Comparison of ENCODE assay signal across 8 cellular contexts in the genomic region with DNA sequence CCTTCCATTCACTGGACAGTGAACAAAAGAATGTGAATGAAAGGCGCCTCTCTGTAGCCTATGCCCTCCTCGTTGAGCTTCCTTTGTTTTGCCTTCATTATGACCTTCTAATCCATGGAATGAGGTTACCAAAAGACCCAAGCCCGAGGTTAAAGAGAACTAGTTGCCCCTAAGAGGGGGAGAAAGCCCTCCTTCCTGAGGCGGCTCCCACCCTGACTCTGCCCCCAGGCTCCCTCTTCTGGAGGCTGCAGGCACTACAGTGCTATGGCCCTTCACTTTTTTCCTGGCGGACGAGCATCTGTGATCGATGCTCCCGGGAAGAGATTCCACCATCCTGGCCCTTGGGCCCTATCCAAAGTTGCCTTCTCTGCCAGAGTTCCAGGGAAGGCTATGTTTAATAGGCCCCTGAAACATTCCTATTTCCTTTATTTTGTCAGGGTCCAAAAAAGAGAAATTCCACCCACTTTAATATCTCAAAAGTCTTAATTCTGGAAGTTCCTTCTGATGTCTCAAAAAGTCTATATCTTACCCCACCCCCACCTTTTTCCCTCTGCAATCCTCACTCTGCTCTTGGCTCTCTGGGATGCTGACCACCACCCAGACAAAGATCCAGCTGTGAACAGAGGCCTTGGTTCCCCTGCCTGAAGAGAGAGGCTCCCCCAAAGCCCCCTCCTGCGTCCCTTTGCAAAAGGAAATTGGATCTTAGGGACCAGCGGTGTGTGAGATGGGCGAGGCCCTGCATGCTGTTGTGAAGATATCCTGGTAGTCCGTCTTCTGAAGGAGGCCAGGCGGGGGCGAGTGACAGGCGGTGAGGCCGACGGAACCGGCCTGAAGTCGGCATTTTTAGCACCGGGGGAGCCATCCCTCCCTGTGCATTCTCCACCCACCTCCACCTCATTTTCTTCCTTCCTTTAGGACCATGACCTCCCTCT.
A peak's percentile ranks its signal among the peaks of the same experiment; 100 is the strongest.
DNase-seq lines count a peak whose midpoint lies in the region; ATAC-seq and TF ChIP-seq lines count a peak whose summit lies in the region.

No MANE protein-coding gene starts in this region.

- H3K36me3 ChIP-seq in CD8-positive, alpha-beta T cell (ENCODE audit: insufficient read depth, low read length) = no peaks in the 10 kb centered on the region
- H3K36me3 ChIP-seq in GM23248 (ENCODE audit: low read depth) (no peaks in the 10 kb centered on the region), psoas muscle (ENCODE audit: insufficient read depth in 1 of 2, low read depth in 1 of 2) (peaks cover 0 to 14% of the 10 kb centered on the region in 2 donors)

- intact Hi-C loops in CD8-positive, alpha-beta T cell (cut with DNase I, micrococcal nuclease) = loop anchor here in 1 of 2 experiments (2.0 to 5.0 kb wide), 2 partner anchors 257 to 384 kb away; no protein-coding TSS in a partner anchor
- intact Hi-C loops in psoas muscle (cut with DNase I) = loop anchor here (5.0 kb wide), 4 partner anchors 53 to 387 kb away; no protein-coding TSS in a partner anchor

- H3K27me3 ChIP-seq in CD8-positive, alpha-beta T cell (ENCODE audit: insufficient read depth, low read length) = no peaks in the 10 kb centered on the region
- no peaks in the 10 kb centered on the region for H3K27me3 ChIP-seq in GM23248 (replicated peaks; ENCODE audit: insufficient read depth)
- H3K27me3 ChIP-seq in psoas muscle (ENCODE audit: insufficient read depth in 3 of 3, low read length in 2 of 3) = no peaks in the 10 kb centered on the region

- peaks cover 2% of the 10 kb centered on the region for H3K4me1 Mint-ChIP-seq in CD8-positive, alpha-beta T cell (ENCODE audit: low read depth)
- peaks cover 31% of the 10 kb centered on the region for H3K4me1 Mint-ChIP-seq in glutamatergic neuron (ENCODE audit: low read depth, unreplicated experiment)

- no peaks in the 10 kb centered on the region for H3K4me1 ChIP-seq in CD8-positive, alpha-beta T cell (ENCODE audit: insufficient read depth, low read length)
- H3K4me1 ChIP-seq in GM23248 (ENCODE audit: insufficient read depth) (no peaks in the 10 kb centered on the region), psoas muscle (peaks cover 40% of the 10 kb centered on the region)

- in situ Hi-C loops in GM23248 (cut with MboI) = loop anchor here (5.0 to 10.0 kb wide), 2 partner anchors 187 to 264 kb away; a partner anchor contains a TSS

- peak; percentile 67 for TF ChIP-seq CTCF in CD8-positive, alpha-beta T cell (IDR thresholded peaks at IDR 0.05)
- TF ChIP-seq CTCF in glutamatergic neuron (IDR thresholded peaks at IDR 0.05; ENCODE audit: partially characterized antibody, unreplicated experiment) (peak; percentile 93), psoas muscle (IDR thresholded peaks at IDR 0.05) (peak; percentile 89)

- H3K9me3 ChIP-seq in CD8-positive, alpha-beta T cell (ENCODE audit: low read length) = no peaks in the 10 kb centered on the region
- no peaks in the 10 kb centered on the region for H3K9me3 ChIP-seq in GM23248 (ENCODE audit: low read depth)
- no peaks in the 10 kb centered on the region for H3K9me3 ChIP-seq in psoas muscle

- 58 to 63% methylated on average over 19 to 20 of the region's 20 CpGs for WGBS in GM23248 (ENCODE audit: low coverage in 1 of 2, low lambda C conversion rate in 2 of 2, missing lambda C conversion rate in 2 of 2), 2 experiments
- 62 to 68% (median 62%) methylated on average over 20 of the region's 20 CpGs for WGBS in psoas muscle, 3 donors

- ATAC-seq in CD8-positive, alpha-beta T cell = peak; percentile 56
- ATAC-seq in psoas muscle (peak; percentile 42 to 60 (median 52)), HG03439 (IDR thresholded peaks at IDR 0.05; ENCODE audit: unreplicated experiment) (no peak)

- 0 out of 2 replicates have a peak, but pooled peaks cover 6% of the 10 kb centered on the region for H3F3A ChIP-seq in GM23248 (ENCODE audit: insufficient read depth)

- H2AFZ ChIP-seq in GM23248 = no peak overlapping the region

- POLR2A ChIA-PET in CD8-positive, alpha-beta T cell (lab: Charles Lee) = no interaction called here

- DNase-seq in CD8-positive, alpha-beta T cell = peak in 6 of 7 experiments; percentile 12 to 57 (median 36)
- DNase-seq in GM23248 (peak; percentile 57), NOMO-1 treated with DMSO at 0.1 percent for 48 hours (lab: John Stamatoyannopoulos, UW; ENCODE audit: unreplicated experiment) (peak; percentile 9), glutamatergic neuron (peak; percentile 91), psoas muscle (peak; percentile 54 to 75), MV-4-11 (lab: John Stamatoyannopoulos, UW) (no peak)
- DNase-seq in activated naive CD4-positive, alpha-beta T cell (lab: John Stamatoyannopoulos, UW) = peak in 3 of 4 experiments; percentile 7 to 13 (median 10)

- H3K27ac Mint-ChIP-seq in CD8-positive, alpha-beta T cell = no peak overlapping the region
- H3K27ac Mint-ChIP-seq in glutamatergic neuron (ENCODE audit: unreplicated experiment) = peak overlapping the region; percentile 89

- peaks cover 14% of the 10 kb centered on the region for H3K27me3 Mint-ChIP-seq in CD8-positive, alpha-beta T cell (ENCODE audit: low read depth)
- H3K27me3 Mint-ChIP-seq in glutamatergic neuron (ENCODE audit: unreplicated experiment) = peaks cover 5% of the 10 kb centered on the region

- H3K4me2 ChIP-seq in GM23248 (ENCODE audit: unreplicated experiment) = no peak overlapping the region

- H4K20me1 ChIP-seq in GM23248 (ENCODE audit: insufficient read depth) = no peaks in the 10 kb centered on the region

- no peak overlapping the region for H3K9ac ChIP-seq in GM23248

- CTCF ChIA-PET in CD8-positive, alpha-beta T cell (lab: Charles Lee) = interaction anchor here (0.5 to 1.6 kb wide), 4 partner anchors 13 to 390 kb away, joined by 3 to 6 read pairs (median 4); no protein-coding TSS in a partner anchor

- H3K27ac ChIP-seq in CD8-positive, alpha-beta T cell (ENCODE audit: low read depth, low read length) = no peak overlapping the region
- no peak overlapping the region for H3K27ac ChIP-seq in GM23248
- H3K27ac ChIP-seq in psoas muscle = no peak overlapping the region

- no peak overlapping the region for H3K4me3 Mint-ChIP-seq in CD8-positive, alpha-beta T cell
- H3K4me3 Mint-ChIP-seq in glutamatergic neuron (ENCODE audit: unreplicated experiment) = peak overlapping the region; percentile 40

- H3K9me2 ChIP-seq in GM23248 (ENCODE audit: insufficient read depth) = no peaks in the 10 kb centered on the region

- no peak overlapping the region for H3K4me3 ChIP-seq in CD8-positive, alpha-beta T cell (ENCODE audit: low read depth, low read length)
- H3K4me3 ChIP-seq in GM23248 = no peak overlapping the region
- H3K4me3 ChIP-seq in psoas muscle = no peak overlapping the region

- no peaks in the 10 kb centered on the region for H3K36me3 Mint-ChIP-seq in CD8-positive, alpha-beta T cell
- no peaks in the 10 kb centered on the region for H3K36me3 Mint-ChIP-seq in glutamatergic neuron (ENCODE audit: unreplicated experiment)

- H3K79me2 ChIP-seq in GM23248 (ENCODE audit: insufficient read depth) = no peaks in the 10 kb centered on the region

- H3K9me3 Mint-ChIP-seq in CD8-positive, alpha-beta T cell = no peaks in the 10 kb centered on the region
- H3K9me3 Mint-ChIP-seq in glutamatergic neuron (ENCODE audit: unreplicated experiment) = peaks cover 7% of the 10 kb centered on the region
